In the genomic region with DNA sequence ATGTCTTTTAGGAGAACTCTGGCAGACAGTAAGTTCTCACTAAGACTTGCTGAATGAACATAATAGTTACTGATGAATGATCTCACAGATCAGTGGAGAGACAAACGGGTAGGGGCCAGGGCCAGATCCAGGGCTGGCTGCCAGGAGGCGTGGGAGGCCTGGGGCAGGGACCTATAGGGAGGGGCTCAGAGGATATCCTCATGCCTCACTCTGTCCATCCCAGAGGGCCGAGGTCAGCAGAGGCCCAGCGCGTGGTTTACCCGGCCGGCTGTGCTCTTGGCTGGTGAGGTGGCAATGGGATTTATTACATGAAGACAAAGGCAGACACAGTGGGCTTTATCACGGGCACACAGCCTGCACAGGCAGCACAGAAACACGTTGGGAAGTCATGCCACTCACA, we compare ENCODE assay signal across 1 cellular context.
TF ChIP-seq lines count a peak whose summit lies in the region.

No MANE protein-coding gene starts in this region.

TF ChIP-seq in H1, 55 proteins besides CTCF, POLR2A, EP300 and RAD21 (continued from another document):
- no peak for TF ChIP-seq EZH2 (IDR thresholded peaks at IDR 0.05; ENCODE audit: low read depth, low read length, severe bottlenecking)
- TF ChIP-seq, protein P1, sequence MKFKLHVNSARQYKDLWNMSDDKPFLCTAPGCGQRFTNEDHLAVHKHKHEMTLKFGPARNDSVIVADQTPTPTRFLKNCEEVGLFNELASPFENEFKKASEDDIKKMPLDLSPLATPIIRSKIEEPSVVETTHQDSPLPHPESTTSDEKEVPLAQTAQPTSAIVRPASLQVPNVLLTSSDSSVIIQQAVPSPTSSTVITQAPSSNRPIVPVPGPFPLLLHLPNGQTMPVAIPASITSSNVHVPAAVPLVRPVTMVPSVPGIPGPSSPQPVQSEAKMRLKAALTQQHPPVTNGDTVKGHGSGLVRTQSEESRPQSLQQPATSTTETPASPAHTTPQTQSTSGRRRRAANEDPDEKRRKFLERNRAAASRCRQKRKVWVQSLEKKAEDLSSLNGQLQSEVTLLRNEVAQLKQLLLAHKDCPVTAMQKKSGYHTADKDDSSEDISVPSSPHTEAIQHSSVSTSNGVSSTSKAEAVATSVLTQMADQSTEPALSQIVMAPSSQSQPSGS (IDR thresholded peaks at IDR 0.05; ENCODE audit: low read length): no peak
- TF ChIP-seq KDM4A (IDR thresholded peaks at IDR 0.05; ENCODE audit: low read depth, low read length, severe bottlenecking): no peak
- no peak for TF ChIP-seq FOSL1 (IDR thresholded peaks at IDR 0.05; ENCODE audit: insufficient read depth, low read depth, low read length)
- TF ChIP-seq SP2 (IDR thresholded peaks at IDR 0.05; ENCODE audit: low read length): no peak
- TF ChIP-seq TAF1 (IDR thresholded peaks at IDR 0.05; ENCODE audit: low read depth, low read length): no peak
- no peak for TF ChIP-seq KDM1A (IDR thresholded peaks at IDR 0.05; ENCODE audit: borderline replicate concordance, low read length)
- TF ChIP-seq, protein P2, sequence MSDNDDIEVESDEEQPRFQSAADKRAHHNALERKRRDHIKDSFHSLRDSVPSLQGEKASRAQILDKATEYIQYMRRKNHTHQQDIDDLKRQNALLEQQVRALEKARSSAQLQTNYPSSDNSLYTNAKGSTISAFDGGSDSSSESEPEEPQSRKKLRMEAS (IDR thresholded peaks at IDR 0.05): no peak
- no peak for TF ChIP-seq CREB1 (IDR thresholded peaks at IDR 0.05)
- TF ChIP-seq, protein P3, sequence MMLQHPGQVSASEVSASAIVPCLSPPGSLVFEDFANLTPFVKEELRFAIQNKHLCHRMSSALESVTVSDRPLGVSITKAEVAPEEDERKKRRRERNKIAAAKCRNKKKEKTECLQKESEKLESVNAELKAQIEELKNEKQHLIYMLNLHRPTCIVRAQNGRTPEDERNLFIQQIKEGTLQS (IDR thresholded peaks at IDR 0.05; ENCODE audit: insufficient read depth, low read depth, low read length): no peak
- TF ChIP-seq TBP (IDR thresholded peaks at IDR 0.05; ENCODE audit: low read depth, low read length): no peak
- TF ChIP-seq EGR1 (IDR thresholded peaks at IDR 0.05; ENCODE audit: borderline replicate concordance, low read depth, low read length): no peak
- TF ChIP-seq SIRT6 (IDR thresholded peaks at IDR 0.05; ENCODE audit: low read length): no peak
- no peak for TF ChIP-seq SP1 (IDR thresholded peaks at IDR 0.05; ENCODE audit: low read depth, low read length)
- no peak for TF ChIP-seq BRCA1 (IDR thresholded peaks at IDR 0.05; ENCODE audit: low read depth, low read length)
